Comparison of ENCODE assay signal across 18 cellular contexts in the genomic region with DNA sequence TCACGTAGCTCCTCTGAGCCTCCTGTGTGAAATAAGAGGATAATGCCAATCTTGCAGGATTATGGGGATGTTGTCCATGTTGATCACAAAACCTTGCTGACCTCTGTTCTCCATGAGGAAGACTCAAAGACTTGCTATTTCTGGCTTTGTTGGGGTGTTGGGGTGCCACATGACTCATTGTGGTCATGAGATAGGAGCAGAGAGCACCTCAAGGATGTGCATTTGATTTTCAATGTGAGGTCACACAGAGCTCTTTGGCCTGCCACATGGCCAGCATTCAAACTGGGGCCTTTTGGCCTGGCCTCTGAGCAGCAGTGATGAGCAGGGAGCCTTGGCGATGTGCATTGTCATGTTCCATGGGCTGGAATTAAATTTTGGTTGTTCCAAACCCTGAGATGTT.
DNase-seq lines count a peak whose midpoint lies in the region; ATAC-seq and TF ChIP-seq lines count a peak whose summit lies in the region.
"Had no signal": no experiment of that assay in that cellular context is flagged by ENCODE, and none has a peak within 500 bp of the region (broad histone marks: within the 10 kb centered on the region; RNA-seq: fewer than 3 reads in every experiment).

No MANE protein-coding gene starts in this region.

- H3K4me3 ChIP-seq in vagina = no peak overlapping the region

- peak overlapping the region; percentile 90 for H3K27ac Mint-ChIP-seq in activated CD4-positive, alpha-beta T cell treated with anti-CD3 and anti-CD28 coated beads, Interleukin-2, amount 10 ng/mL, durations not matched to agents 24 days and 14 days
- peak overlapping the region; percentile 91 for H3K27ac Mint-ChIP-seq in activated T-helper 17 cell treated with anti-CD3 and anti-CD28 coated beads, Interleukin-2, amount 50 U/mL, for 72 hours
- H3K27ac Mint-ChIP-seq: B cell, HFFc6 had no signal

- intact Hi-C loops in activated CD4-positive, alpha-beta T cell treated with anti-CD3 and anti-CD28 coated beads, Interleukin-2, amount 10 ng/mL, durations not matched to agents 24 days and 14 days (cut with micrococcal nuclease) = loop anchor here (10.0 kb wide), 1 partner anchor 240 kb away; no protein-coding TSS in a partner anchor
- intact Hi-C loops in vagina (cut with DNase I) = no loop called here

- H3K4me1 ChIP-seq in vagina = no peaks in the 10 kb centered on the region

- DNase-seq in activated CD4-positive, alpha-beta T cell treated with anti-CD3 and anti-CD28 coated beads, Interleukin-2, amount 10 ng/mL, durations not matched to agents 24 days and 14 days = peak; percentile 64
- DNase-seq in activated CD4-positive, alpha-beta T cell treated with anti-CD3 and anti-CD28 coated beads for 48 hours = no peak
- DNase-seq in LHCN-M2 (ENCODE audit: low read depth) = peak; percentile 22
- no peak for DNase-seq in caudate nucleus (lab: John Stamatoyannopoulos, UW)
- DNase-seq in DMS79 treated with DMSO at 0.1 percent for 48 hours (lab: John Stamatoyannopoulos, UW) = no peak
- no peak for DNase-seq in vagina (ENCODE audit: extremely low spot score in 2 of 2)
- DNase-seq: DMS 273 treated with DMSO at 0.1 percent for 48 hours, H7, HFFc6, KG1, NCI-H1417 treated with DMSO at 0.1 percent for 48 hours, NCI-H187 treated with DMSO at 0.1 percent for 48 hours, NCI-H345, NCI-H526, Right ventricle myocardium superior had no signal

- no peaks in the 10 kb centered on the region for H3K9me3 ChIP-seq in vagina

- H3K27me3 Mint-ChIP-seq in activated CD4-positive, alpha-beta T cell treated with anti-CD3 and anti-CD28 coated beads, Interleukin-2, amount 10 ng/mL, durations not matched to agents 24 days and 14 days = peaks cover 7% of the 10 kb centered on the region
- peaks cover 14% of the 10 kb centered on the region for H3K27me3 Mint-ChIP-seq in activated T-helper 17 cell treated with anti-CD3 and anti-CD28 coated beads, Interleukin-2, amount 50 U/mL, for 72 hours

- ATAC-seq in activated T-helper 17 cell treated with anti-CD3 and anti-CD28 coated beads, Interleukin-2, amount 50 U/mL, for 72 hours (replicated peaks) = no peak
- ATAC-seq in HG03469 (IDR thresholded peaks at IDR 0.05; ENCODE audit: unreplicated experiment) = no peak

- H3K9me3 Mint-ChIP-seq in activated CD4-positive, alpha-beta T cell treated with anti-CD3 and anti-CD28 coated beads, Interleukin-2, amount 10 ng/mL, durations not matched to agents 24 days and 14 days = peaks cover 4% of the 10 kb centered on the region
- H3K9me3 Mint-ChIP-seq in activated T-helper 17 cell treated with anti-CD3 and anti-CD28 coated beads, Interleukin-2, amount 50 U/mL, for 72 hours = no peaks in the 10 kb centered on the region

- H3K27ac ChIP-seq in caudate nucleus (ENCODE audit: low read depth, low read length) (peak overlapping the region; percentile 72), vagina (no peak overlapping the region)

- peaks cover 50% of the 10 kb centered on the region for H3K4me1 Mint-ChIP-seq in activated CD4-positive, alpha-beta T cell treated with anti-CD3 and anti-CD28 coated beads, Interleukin-2, amount 10 ng/mL, durations not matched to agents 24 days and 14 days
- peaks cover 29% of the 10 kb centered on the region for H3K4me1 Mint-ChIP-seq in activated T-helper 17 cell treated with anti-CD3 and anti-CD28 coated beads, Interleukin-2, amount 50 U/mL, for 72 hours

- no peaks in the 10 kb centered on the region for H3K36me3 ChIP-seq in vagina

- TF ChIP-seq POLR2A in vagina (IDR thresholded peaks at IDR 0.05) = no peak

- H3K36me3 Mint-ChIP-seq in activated CD4-positive, alpha-beta T cell treated with anti-CD3 and anti-CD28 coated beads, Interleukin-2, amount 10 ng/mL, durations not matched to agents 24 days and 14 days (ENCODE audit: low read depth) = no peaks in the 10 kb centered on the region
- no peaks in the 10 kb centered on the region for H3K36me3 Mint-ChIP-seq in activated T-helper 17 cell treated with anti-CD3 and anti-CD28 coated beads, Interleukin-2, amount 50 U/mL, for 72 hours (ENCODE audit: low read depth)

- TF ChIP-seq CTCF in vagina (IDR thresholded peaks at IDR 0.05) = no peak

- H3K27me3 ChIP-seq in vagina = no peaks in the 10 kb centered on the region

- peak overlapping the region; percentile 65 for H3K4me3 Mint-ChIP-seq in activated CD4-positive, alpha-beta T cell treated with anti-CD3 and anti-CD28 coated beads, Interleukin-2, amount 10 ng/mL, durations not matched to agents 24 days and 14 days
- H3K4me3 Mint-ChIP-seq in activated T-helper 17 cell treated with anti-CD3 and anti-CD28 coated beads, Interleukin-2, amount 50 U/mL, for 72 hours = peak overlapping the region; percentile 72
- H3K4me3 Mint-ChIP-seq: B cell, HFFc6 had no signal

Comparison
In these comparisons a context has a peak if more than half of its experiments do, and no peak if none do; other contexts are left out.
1. DNase-seq: peak in activated CD4-positive, alpha-beta T cell treated with anti-CD3 and anti-CD28 coated beads, Interleukin-2, amount 10 ng/mL, durations not matched to agents 24 days and 14 days (single experiment) and LHCN-M2 (single experiment); none in activated CD4-positive, alpha-beta T cell treated with anti-CD3 and anti-CD28 coated beads for 48 hours (single experiment), caudate nucleus (0 of 61), DMS79 treated with DMSO at 0.1 percent for 48 hours (single experiment) and vagina (0 of 2).